In the genomic region with DNA sequence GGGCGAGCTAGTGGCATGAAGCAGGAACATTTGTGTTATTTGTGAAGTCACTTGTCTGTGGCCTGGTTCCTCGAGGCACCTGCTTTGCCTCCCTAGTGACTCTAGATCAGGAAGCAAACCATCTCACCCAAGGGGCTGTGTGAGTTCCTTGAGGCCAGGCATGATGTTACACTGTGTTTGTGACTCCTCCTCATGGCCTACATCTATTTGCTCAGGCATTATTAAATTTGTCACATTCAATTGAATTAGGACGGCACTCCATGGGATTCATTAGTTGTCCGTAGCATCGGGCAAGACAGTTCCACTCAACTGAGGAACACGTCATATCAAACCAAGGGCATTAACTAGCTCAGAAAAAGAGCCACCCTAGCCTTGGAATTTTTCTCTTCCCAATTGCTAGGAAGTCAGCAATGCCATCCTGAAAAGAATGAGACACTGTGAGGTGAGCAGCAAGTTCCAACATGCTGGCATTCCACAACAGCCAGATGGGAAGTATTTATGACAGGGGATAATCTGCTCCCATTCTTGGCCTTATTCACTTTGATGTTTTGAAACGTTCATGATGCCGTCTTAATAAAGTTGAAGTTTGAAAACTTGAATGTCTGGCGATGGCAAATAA, we compare ENCODE assay signal across 18 cellular contexts.
"Had no signal": no experiment of that assay in that cellular context is flagged by ENCODE, and none has a peak within 500 bp of the region (broad histone marks: within the 10 kb centered on the region; RNA-seq: fewer than 3 reads in every experiment).

No MANE protein-coding gene starts in this region.

- H3K27ac Mint-ChIP-seq: activated B cell treated with CpG ODN at 0.5 μM for 24 hours; activated naive CD4-positive, alpha-beta T cell treated with anti-CD3 and anti-CD28 coated beads, Interleukin-2, amount 50 U/mL, for 72 hours; activated T-helper 1 cell treated with anti-CD3 and anti-CD28 coated beads, Interleukin-12 subunit alpha, Interleukin-12 subunit beta, Interleukin-2, Interleukin-4 antibody, amounts not matched to agents 30 ng/mL and 10 ng/mL and 1 ng/mL, durations not matched to agents 14 hours and 24 hours and 36 hours; effector memory CD8-positive, alpha-beta T cell; stimulated activated effector memory CD8-positive, alpha-beta T cell treated with anti-CD3 and anti-CD28 coated beads, Interleukin-12 subunit alpha, Interleukin-12 subunit beta, amount 100 ng/mL, for 72 hours had no signal

- H3K9me3 Mint-ChIP-seq: activated B cell treated with CpG ODN at 0.5 μM for 24 hours; activated naive CD4-positive, alpha-beta T cell treated with anti-CD3 and anti-CD28 coated beads, Interleukin-2, amount 50 U/mL, for 72 hours; effector memory CD8-positive, alpha-beta T cell; neural crest cell; stimulated activated effector memory CD8-positive, alpha-beta T cell treated with anti-CD3 and anti-CD28 coated beads, Interleukin-12 subunit alpha, Interleukin-12 subunit beta, amount 100 ng/mL, for 72 hours had no signal

- H3K4me1 ChIP-seq: left lung, psoas muscle, right lobe of liver, stomach had no signal

- H3K27me3 Mint-ChIP-seq: activated B cell treated with CpG ODN at 0.5 μM for 24 hours; effector memory CD8-positive, alpha-beta T cell had no signal

- DNase-seq: activated B cell treated with CpG ODN at 0.5 μM for 24 hours; activated CD4-positive, alpha-beta T cell treated with anti-CD3 and anti-CD28 coated beads, Interleukin-2, amount 50 U/mL, for 1 hour; activated gamma-delta T cell treated with Interleukin-2 at 50 U/mL for 16 hours; activated T-cell treated with anti-CD3 and anti-CD28 coated beads for 4 hours; amniotic stem cell; effector memory CD8-positive, alpha-beta T cell; foreskin melanocyte; left lung; psoas muscle; right lobe of liver; stimulated activated CD4-positive, alpha-beta T cell treated with anti-CD3 and anti-CD28 coated beads, Interleukin-4, amount 100 ng/mL, for 24 hours; stomach; T-helper 1 cell; T-helper 9 cell had no signal

- H3K4me3 Mint-ChIP-seq: activated B cell treated with CpG ODN at 0.5 μM for 24 hours; activated T-helper 1 cell treated with anti-CD3 and anti-CD28 coated beads, Interleukin-12 subunit alpha, Interleukin-12 subunit beta, Interleukin-2, Interleukin-4 antibody, amounts not matched to agents 30 ng/mL and 10 ng/mL and 1 ng/mL, durations not matched to agents 14 hours and 24 hours and 36 hours; effector memory CD8-positive, alpha-beta T cell; neural crest cell; stimulated activated effector memory CD8-positive, alpha-beta T cell treated with anti-CD3 and anti-CD28 coated beads, Interleukin-12 subunit alpha, Interleukin-12 subunit beta, amount 100 ng/mL, for 72 hours had no signal

- ATAC-seq: activated naive CD4-positive, alpha-beta T cell treated with anti-CD3 and anti-CD28 coated beads, Interleukin-2, amount 50 U/mL, for 72 hours; left lung; psoas muscle; right lobe of liver had no signal

- H3K27ac ChIP-seq: left lung, psoas muscle, right lobe of liver, stomach had no signal

- H3K36me3 ChIP-seq: left lung, right lobe of liver, stomach had no signal

- H3K36me3 Mint-ChIP-seq: activated naive CD4-positive, alpha-beta T cell treated with anti-CD3 and anti-CD28 coated beads, Interleukin-2, amount 50 U/mL, for 72 hours; stimulated activated effector memory CD8-positive, alpha-beta T cell treated with anti-CD3 and anti-CD28 coated beads, Interleukin-12 subunit alpha, Interleukin-12 subunit beta, amount 100 ng/mL, for 72 hours had no signal

- H3K4me1 Mint-ChIP-seq: neural crest cell had no signal

- H3K4me3 ChIP-seq: left lung, psoas muscle, right lobe of liver, stomach had no signal

- H3K27me3 ChIP-seq: left lung, right lobe of liver, stomach had no signal

- H3K9me3 ChIP-seq: left lung, psoas muscle, right lobe of liver, stomach had no signal
